Comparison of ENCODE assay signal across 2 cellular contexts in genomic region chr2:64638502-64639120, GRCh38.
TF ChIP-seq lines count a peak whose summit lies in the region.

No MANE protein-coding gene starts in this region.

TF ChIP-seq in GM12878, 131 proteins besides CTCF, POLR2A, EP300 and RAD21:
- TF ChIP-seq ZNF622 (IDR thresholded peaks at IDR 0.05) (no peak), PKNOX1 (IDR thresholded peaks at IDR 0.05) (peak; percentile 74)

TF ChIP-seq in HepG2, 621 proteins besides CTCF, POLR2A, EP300 and RAD21:
- no peak for TF ChIP-seq ZNF274 (CRISPR knock-in tag; IDR thresholded peaks at IDR 0.05)
- TF ChIP-seq STAT5B (CRISPR knock-in tag; IDR thresholded peaks at IDR 0.05), result no peak
- TF ChIP-seq HNRNPK (IDR thresholded peaks at IDR 0.05; ENCODE audit: low read depth, low read length, poor library complexity, severe bottlenecking), result no peak
- TF ChIP-seq ZNF724P (CRISPR knock-in tag; IDR thresholded peaks at IDR 0.05; ENCODE audit: borderline replicate concordance), result no peak
- no peak for TF ChIP-seq KIAA2018 (CRISPR knock-in tag; IDR thresholded peaks at IDR 0.05; ENCODE audit: borderline replicate concordance)
- TF ChIP-seq ZNF3 (CRISPR knock-in tag; IDR thresholded peaks at IDR 0.05), result no peak
- TF ChIP-seq HOMEZ (CRISPR knock-in tag; IDR thresholded peaks at IDR 0.05; ENCODE audit: low read depth), result no peak
- TF ChIP-seq PBX2 (CRISPR knock-in tag; IDR thresholded peaks at IDR 0.05), result no peak
- no peak for TF ChIP-seq ZNF124 (CRISPR knock-in tag; IDR thresholded peaks at IDR 0.05)
- no peak for TF ChIP-seq E2F2 (CRISPR knock-in tag; IDR thresholded peaks at IDR 0.05; ENCODE audit: borderline replicate concordance)
- no peak for TF ChIP-seq ZNF749 (CRISPR knock-in tag; IDR thresholded peaks at IDR 0.05; ENCODE audit: borderline replicate concordance)
